ENCODE assay signal across 10 cellular contexts in genomic region chr17:40561294-40561870, GRCh38. TPM values are rescaled to one million over a fixed set of nuclear protein-coding genes. Genes with fewer than 3 reads are reported as not detected.
DNase-seq lines count a peak whose midpoint lies in the region; ATAC-seq, FAIRE-seq and TF ChIP-seq lines count a peak whose summit lies in the region.
"Had no signal": no experiment of that assay in that cellular context is flagged by ENCODE, and none has a peak within 500 bp of the region (broad histone marks: within the 10 kb centered on the region; RNA-seq: fewer than 3 reads in every experiment).

No MANE protein-coding gene starts in this region.

- H3K36me3 Mint-ChIP-seq in chondrocyte (ENCODE audit: low read depth): no peaks in the 10 kb centered on the region

- no peaks in the 10 kb centered on the region for H3K36me3 ChIP-seq in SJCRH30

- H3K27me3 ChIP-seq in SJCRH30: no peaks in the 10 kb centered on the region

- peaks cover 12% of the 10 kb centered on the region for H3K4me1 ChIP-seq in SJCRH30

- H3K9me3 ChIP-seq in SJCRH30 (replicated peaks): no peaks in the 10 kb centered on the region

- H3K27ac ChIP-seq in SJCRH30: no peak overlapping the region

- peaks cover 36% of the 10 kb centered on the region for H3K4me1 Mint-ChIP-seq in chondrocyte (ENCODE audit: low read depth)

- H3K9me3 Mint-ChIP-seq in chondrocyte (ENCODE audit: low read depth): no peaks in the 10 kb centered on the region

- no peak for FAIRE-seq in GM19239 (lab: Jason Lieb, UNC)

- TF ChIP-seq CTCF in GM12864 (IDR thresholded peaks at IDR 0.05; ENCODE audit: low read depth, low read length, missing control alignments) (no peak), chondrocyte (IDR thresholded peaks at IDR 0.05) (no peak)

- H3K4me3 ChIP-seq in GM12864 (ENCODE audit: low read depth, low read length) (peak overlapping the region; percentile 73), SJCRH30 (no peak overlapping the region; the same call in 1 of the 2 replicates)

- H3K27ac Mint-ChIP-seq in chondrocyte (ENCODE audit: unreplicated experiment): no peak overlapping the region

- peaks cover 7% of the 10 kb centered on the region for H3K27me3 Mint-ChIP-seq in chondrocyte (ENCODE audit: low read depth)

- DNase-seq in GM12864 (ENCODE audit: low read depth): peak; percentile 75
- peak; percentile 33 for DNase-seq in left lobe of liver (ENCODE audit: low spot score)
- DNase-seq in OCI-M2 (lab: John Stamatoyannopoulos, UW; ENCODE audit: unreplicated experiment): no peak
- DNase-seq in GM19239 (ENCODE audit: insufficient read length, low spot score): no peak
- DNase-seq in SJCRH30: no peak
- no peak for DNase-seq in chondrocyte (ENCODE audit: low spot score)
- DNase-seq: midbrain, NCI-H1105 treated with DMSO at 0.1 percent for 48 hours had no signal

- peak; percentile 3 for ATAC-seq in GM21526 (IDR thresholded peaks at IDR 0.05; ENCODE audit: low FRiP score, unreplicated experiment)
- peak; percentile 12 for ATAC-seq in HG03520 (IDR thresholded peaks at IDR 0.05; ENCODE audit: unreplicated experiment)
- ATAC-seq in left lobe of liver: no peak

- no peak overlapping the region for H3K4me3 Mint-ChIP-seq in chondrocyte (ENCODE audit: unreplicated experiment)

RNA-seq across cellular contexts. Expression of gene CCR7, which starts 3.9 kb away (rescaled TPM):
- total RNA-seq in left lobe of liver (0.75 TPM), chondrocyte (not detected in 3 replicates)
- total RNA-seq in SJCRH30 (2014; rRNA removed; shearing (Covaris generic)): 0.05 TPM in 1 of 2 replicates, not detected in the other

RNA-seq across cellular contexts. Expression of gene TNS4, which starts 60.0 kb away (rescaled TPM):
- total RNA-seq in left lobe of liver (0.13 TPM), chondrocyte (0.39 TPM in 1 of 3 replicates, not detected in the others)
- total RNA-seq in SJCRH30 (2014; rRNA removed; shearing (Covaris generic)): not detected in 2 replicates

Comparison
In these comparisons a context has a peak if more than half of its experiments do, and no peak if none do; other contexts are left out.
1. DNase-seq: peak in GM12864 (single experiment) and left lobe of liver (single experiment); none in OCI-M2 (single experiment), GM19239 (single experiment), SJCRH30 (0 of 2) and chondrocyte (single experiment).